10 cellular contexts compared by ENCODE assay signal in the genomic region with DNA sequence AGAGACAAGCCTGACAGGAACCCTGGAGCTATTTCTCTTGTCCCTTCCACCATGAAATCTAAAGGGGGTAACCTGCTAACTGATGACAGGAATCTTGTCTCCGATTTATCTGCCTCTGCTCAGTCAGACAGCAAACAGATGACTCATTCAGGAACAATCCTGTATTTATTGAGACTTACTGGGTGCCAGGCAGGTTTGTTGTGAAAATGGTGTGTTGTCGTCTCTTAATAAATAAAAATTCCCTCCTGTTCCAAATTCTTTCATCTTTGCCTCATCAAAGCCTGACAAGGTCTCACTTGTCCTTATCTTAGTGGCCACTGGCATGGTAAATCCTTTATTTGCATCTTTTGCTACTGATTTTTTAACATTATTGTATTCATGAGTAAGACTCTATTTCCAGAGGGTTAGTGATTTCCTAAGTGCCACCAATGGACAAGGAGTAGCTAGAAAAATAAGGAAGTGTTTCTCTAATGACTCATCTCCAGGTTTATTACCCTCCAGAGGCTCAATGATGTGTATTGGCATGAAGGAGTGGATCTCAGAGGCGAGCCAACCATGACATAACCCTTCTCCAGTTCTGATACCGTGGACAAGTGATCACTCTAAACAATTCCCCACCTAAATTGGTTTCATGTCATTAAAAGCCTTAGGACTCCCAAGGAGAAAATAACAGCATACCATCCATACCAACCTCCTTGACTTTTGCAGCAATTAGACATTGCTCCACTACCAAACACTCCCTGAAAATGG.
A peak's percentile ranks its signal among the peaks of the same experiment; 100 is the strongest.
DNase-seq lines count a peak whose midpoint lies in the region; ATAC-seq and TF ChIP-seq lines count a peak whose summit lies in the region.
"Had no signal": no experiment of that assay in that cellular context is flagged by ENCODE, and none has a peak within 500 bp of the region (broad histone marks: within the 10 kb centered on the region; RNA-seq: fewer than 3 reads in every experiment).

No MANE protein-coding gene starts in this region.

- H3K9ac ChIP-seq in endodermal cell (ENCODE audit: extremely low read depth, low read length, poor library complexity, severe bottlenecking): peak overlapping the region; percentile 65

- ATAC-seq in GM18907 (IDR thresholded peaks at IDR 0.05; ENCODE audit: unreplicated experiment): no peak
- no peak for ATAC-seq in HG03442 (IDR thresholded peaks at IDR 0.05; ENCODE audit: unreplicated experiment)
- no peak for ATAC-seq in Right ventricle myocardium superior (ENCODE audit: poor library complexity)

- H3K9me3 ChIP-seq in endodermal cell (ENCODE audit: control insufficient read depth, low read length): no peaks in the 10 kb centered on the region

- H3K4me1 ChIP-seq in endodermal cell (ENCODE audit: control insufficient read depth, insufficient read depth, low read length): peaks cover 12% of the 10 kb centered on the region

- peaks cover 41% of the 10 kb centered on the region for H3K4me1 Mint-ChIP-seq in endodermal cell
- H3K4me1 Mint-ChIP-seq: activated CD4-positive, alpha-beta T cell treated with anti-CD3 and anti-CD28 coated beads, Interleukin-2, amount 10 ng/mL, durations not matched to agents 7 days and 5 days had no signal

- H3K4me3 Mint-ChIP-seq in endodermal cell: no peak overlapping the region
- H3K4me3 Mint-ChIP-seq: activated CD4-positive, alpha-beta T cell treated with anti-CD3 and anti-CD28 coated beads, Interleukin-2, amount 10 ng/mL, durations not matched to agents 7 days and 5 days had no signal

- H3K36me3 ChIP-seq in endodermal cell (ENCODE audit: control insufficient read depth, insufficient read depth, low read length): no peaks in the 10 kb centered on the region

- no peaks in the 10 kb centered on the region for H3K9me3 Mint-ChIP-seq in endodermal cell
- H3K9me3 Mint-ChIP-seq: activated CD4-positive, alpha-beta T cell treated with anti-CD3 and anti-CD28 coated beads, Interleukin-2, amount 10 ng/mL, durations not matched to agents 7 days and 5 days had no signal

- H3K36me3 Mint-ChIP-seq in endodermal cell (ENCODE audit: low read depth): no peaks in the 10 kb centered on the region

- no peaks in the 10 kb centered on the region for H3K27me3 Mint-ChIP-seq in endodermal cell (ENCODE audit: insufficient read depth)
- H3K27me3 Mint-ChIP-seq: activated CD4-positive, alpha-beta T cell treated with anti-CD3 and anti-CD28 coated beads, Interleukin-2, amount 10 ng/mL, durations not matched to agents 7 days and 5 days had no signal

- WGBS in endodermal cell (ENCODE audit: insufficient coverage in 1 of 2, insufficient read length in 1 of 2), 2 experiments: 42 to 48% methylated on average over 2 to 3 of the region's 4 CpGs

- peak; percentile 21 for DNase-seq in ELR (ENCODE audit: low read depth)
- peak; percentile 32 for DNase-seq in NCI-H2196 (lab: John Stamatoyannopoulos, UW; ENCODE audit: unreplicated experiment)
- DNase-seq in endodermal cell: peak; percentile 59
- DNase-seq in retinal pigment epithelial cell (ENCODE audit: low read depth): peak; percentile 16
- no peak for DNase-seq in SKM-1 treated with dmso at 0.1 percent for 144 hours (lab: John Stamatoyannopoulos, UW; ENCODE audit: unreplicated experiment)
- DNase-seq in Right ventricle myocardium superior: no peak
- DNase-seq: activated CD4-positive, alpha-beta T cell treated with anti-CD3 and anti-CD28 coated beads, Interleukin-2, amount 10 ng/mL, durations not matched to agents 7 days and 5 days; NCI-H2081 had no signal

- H3K4me3 ChIP-seq in endodermal cell (ENCODE audit: low read length): no peak overlapping the region
- H3K4me3 ChIP-seq in retinal pigment epithelial cell (ENCODE audit: low read length): no peak overlapping the region

- no peaks in the 10 kb centered on the region for H3K27me3 ChIP-seq in endodermal cell (ENCODE audit: control insufficient read depth, insufficient read depth, low read length, poor library complexity, severe bottlenecking)

- H3K27ac ChIP-seq in endodermal cell (ENCODE audit: low read depth, low read length): peak overlapping the region; percentile 62

- no peak for TF ChIP-seq CTCF in endodermal cell (conservative IDR thresholded peaks at IDR 0.05)
- TF ChIP-seq CTCF in retinal pigment epithelial cell (conservative IDR thresholded peaks at IDR 0.05; ENCODE audit: low read depth, low read length): no peak

- peak overlapping the region; percentile 95 for H3K27ac Mint-ChIP-seq in endodermal cell
- H3K27ac Mint-ChIP-seq: activated CD4-positive, alpha-beta T cell treated with anti-CD3 and anti-CD28 coated beads, Interleukin-2, amount 10 ng/mL, durations not matched to agents 7 days and 5 days had no signal

- intact Hi-C loops in Right ventricle myocardium superior (cut with DNase I): no loop called here

Comparison
In these comparisons a context has a peak if more than half of its experiments do, and no peak if none do; other contexts are left out.
1. DNase-seq: peak in ELR (single experiment), NCI-H2196 (single experiment), endodermal cell (single experiment) and retinal pigment epithelial cell (single experiment); none in SKM-1 treated with dmso at 0.1 percent for 144 hours (single experiment) and Right ventricle myocardium superior (single experiment).